Comparison of ENCODE assay signal across 16 cellular contexts in genomic region chr3:4778740-4779139, GRCh38.
A peak's percentile ranks its signal among the peaks of the same experiment; 100 is the strongest.
DNase-seq lines count a peak whose midpoint lies in the region; ATAC-seq and TF ChIP-seq lines count a peak whose summit lies in the region.
"Had no signal": no experiment of that assay in that cellular context is flagged by ENCODE, and none has a peak within 500 bp of the region (broad histone marks: within the 10 kb centered on the region; RNA-seq: fewer than 3 reads in every experiment).

No MANE protein-coding gene starts in this region.

- H3K4me2 ChIP-seq in Karpas-422 (ENCODE audit: low read depth, low read length, poor library complexity, severe bottlenecking), result no peak overlapping the region
- H3K4me2 ChIP-seq: BLaER1 had no signal

- no peaks in the 10 kb centered on the region for H3K27me3 Mint-ChIP-seq in activated CD8-positive, alpha-beta memory T cell treated with anti-CD3 and anti-CD28 coated beads, Interleukin-2, amount 10 ng/mL, durations not matched to agents 7 days and 5 days
- no peaks in the 10 kb centered on the region for H3K27me3 Mint-ChIP-seq in activated T-helper 17 cell treated with anti-CD3 and anti-CD28 coated beads, Interleukin-2, amount 50 U/mL, for 72 hours

- no peaks in the 10 kb centered on the region for H3K9me3 Mint-ChIP-seq in activated CD8-positive, alpha-beta memory T cell treated with anti-CD3 and anti-CD28 coated beads, Interleukin-2, amount 10 ng/mL, durations not matched to agents 7 days and 5 days (ENCODE audit: low read depth)
- no peaks in the 10 kb centered on the region for H3K9me3 Mint-ChIP-seq in activated T-helper 17 cell treated with anti-CD3 and anti-CD28 coated beads, Interleukin-2, amount 50 U/mL, for 72 hours
- H3K9me3 Mint-ChIP-seq: CD8-positive, alpha-beta T cell had no signal

- H3K9me3 ChIP-seq in esophagus squamous epithelium, result no peaks in the 10 kb centered on the region
- H3K9me3 ChIP-seq in Karpas-422 (ENCODE audit: low read length), result no peaks in the 10 kb centered on the region
- H3K9me3 ChIP-seq: BLaER1, HAP-1 had no signal

- no peak for ATAC-seq in activated CD8-positive, alpha-beta memory T cell treated with anti-CD3 and anti-CD28 coated beads, Interleukin-2, amount 10 ng/mL, durations not matched to agents 7 days and 5 days
- no peak for ATAC-seq in activated T-helper 17 cell treated with anti-CD3 and anti-CD28 coated beads, Interleukin-2, amount 50 U/mL, for 72 hours (replicated peaks)
- no peak for ATAC-seq in GM19035 (IDR thresholded peaks at IDR 0.05; ENCODE audit: unreplicated experiment)
- ATAC-seq: CD8-positive, alpha-beta T cell had no signal

- no peaks in the 10 kb centered on the region for H3K9me2 ChIP-seq in Karpas-422 (replicated peaks; ENCODE audit: insufficient read depth, low read length)

- no peak overlapping the region for H3K9ac ChIP-seq in Karpas-422 (ENCODE audit: low read length)
- H3K9ac ChIP-seq: BLaER1 had no signal

- H3K79me2 ChIP-seq in Karpas-422 (ENCODE audit: low read length), result no peaks in the 10 kb centered on the region

- H3K4me3 Mint-ChIP-seq in activated CD8-positive, alpha-beta memory T cell treated with anti-CD3 and anti-CD28 coated beads, Interleukin-2, amount 10 ng/mL, durations not matched to agents 7 days and 5 days, result no peak overlapping the region
- no peak overlapping the region for H3K4me3 Mint-ChIP-seq in activated T-helper 17 cell treated with anti-CD3 and anti-CD28 coated beads, Interleukin-2, amount 50 U/mL, for 72 hours
- H3K4me3 Mint-ChIP-seq: CD8-positive, alpha-beta T cell had no signal

- H3K4me1 ChIP-seq in esophagus squamous epithelium, result peaks cover 13 to 94% (median 31%) of the 10 kb centered on the region in 3 donors
- H3K4me1 ChIP-seq in Karpas-422 (ENCODE audit: low read length), result no peaks in the 10 kb centered on the region
- H3K4me1 ChIP-seq: BLaER1, HAP-1 had no signal

- H3K4me3 ChIP-seq in esophagus squamous epithelium (no peak overlapping the region), Karpas-422 (ENCODE audit: low read length) (no peak overlapping the region)
- H3K4me3 ChIP-seq: BLaER1, HAP-1 had no signal

- H3K27ac ChIP-seq in esophagus squamous epithelium (peak overlapping the region in 3 of 4 donors; percentile 79 to 90 (median 87)), Karpas-422 (ENCODE audit: low read length) (no peak overlapping the region)
- H3K27ac ChIP-seq: BLaER1 had no signal

- peaks cover 82% of the 10 kb centered on the region for H3K36me3 Mint-ChIP-seq in activated CD8-positive, alpha-beta memory T cell treated with anti-CD3 and anti-CD28 coated beads, Interleukin-2, amount 10 ng/mL, durations not matched to agents 7 days and 5 days
- peaks cover 75% of the 10 kb centered on the region for H3K36me3 Mint-ChIP-seq in activated T-helper 17 cell treated with anti-CD3 and anti-CD28 coated beads, Interleukin-2, amount 50 U/mL, for 72 hours (ENCODE audit: low read depth)

- H3K27me3 ChIP-seq in esophagus squamous epithelium (no peaks in the 10 kb centered on the region), Karpas-422 (ENCODE audit: low read length) (no peaks in the 10 kb centered on the region)
- H3K27me3 ChIP-seq: BLaER1 had no signal

- H3K36me3 ChIP-seq in esophagus squamous epithelium (peaks cover 0 to 16% (median 0%) of the 10 kb centered on the region in 3 donors), Karpas-422 (ENCODE audit: insufficient read depth, low read length) (no peaks in the 10 kb centered on the region)
- H3K36me3 ChIP-seq: HAP-1 had no signal

- no peaks in the 10 kb centered on the region for H4K20me1 ChIP-seq in Karpas-422 (ENCODE audit: insufficient read depth, low read depth, low read length)
- H4K20me1 ChIP-seq: BLaER1 had no signal

- peak overlapping the region; percentile 44 for H3K27ac Mint-ChIP-seq in activated CD8-positive, alpha-beta memory T cell treated with anti-CD3 and anti-CD28 coated beads, Interleukin-2, amount 10 ng/mL, durations not matched to agents 7 days and 5 days
- peak overlapping the region; percentile 62 for H3K27ac Mint-ChIP-seq in activated T-helper 17 cell treated with anti-CD3 and anti-CD28 coated beads, Interleukin-2, amount 50 U/mL, for 72 hours
- H3K27ac Mint-ChIP-seq: CD8-positive, alpha-beta T cell had no signal

- TF ChIP-seq CTCF in esophagus squamous epithelium (IDR thresholded peaks at IDR 0.05), result no peak

- intact Hi-C loops in esophagus squamous epithelium (cut with DNase I), result no loop called here

- WGBS in esophagus squamous epithelium, 2 donors, result 100% methylated on average over 1 of the region's 1 CpG

- no peak for TF ChIP-seq POLR2A in esophagus squamous epithelium (IDR thresholded peaks at IDR 0.05)

- CTCF ChIA-PET in activated CD8-positive, alpha-beta memory T cell treated with anti-CD3 and anti-CD28 coated beads, Interleukin-2, amount 10 ng/mL, durations not matched to agents 7 days and 5 days (lab: Charles Lee), result interaction anchor here (0.9 to 1.4 kb wide), 2 partner anchors 28 to 67 kb away, joined by 3 to 4 read pairs; no protein-coding TSS in a partner anchor

- peaks cover 51% of the 10 kb centered on the region for H3K4me1 Mint-ChIP-seq in activated CD8-positive, alpha-beta memory T cell treated with anti-CD3 and anti-CD28 coated beads, Interleukin-2, amount 10 ng/mL, durations not matched to agents 7 days and 5 days
- H3K4me1 Mint-ChIP-seq in activated T-helper 17 cell treated with anti-CD3 and anti-CD28 coated beads, Interleukin-2, amount 50 U/mL, for 72 hours, result peaks cover 27% of the 10 kb centered on the region

- H2AFZ ChIP-seq in Karpas-422 (ENCODE audit: low read length), result no peak overlapping the region

- DNase-seq in activated CD8-positive, alpha-beta memory T cell treated with anti-CD3 and anti-CD28 coated beads, Interleukin-2, amount 10 ng/mL, durations not matched to agents 7 days and 5 days, result no peak
- DNase-seq in activated CD8-positive, alpha-beta memory T cell treated with anti-CD3 and anti-CD28 coated beads for 24 hours, result no peak
- DNase-seq in esophagus squamous epithelium (lab: John Stamatoyannopoulos, UW), result no peak
- no peak for DNase-seq in NCI-H2029 treated with DMSO at 0.1 percent for 48 hours (lab: John Stamatoyannopoulos, UW)
- DNase-seq in Karpas-422, result no peak
- DNase-seq: CD8-positive, alpha-beta T cell; DMS79; NCI-H1436; NCI-H2081; NCI-H510A; NCI-H774; RPMI8226 had no signal
